8 cellular contexts compared by ENCODE assay signal in the genomic region with DNA sequence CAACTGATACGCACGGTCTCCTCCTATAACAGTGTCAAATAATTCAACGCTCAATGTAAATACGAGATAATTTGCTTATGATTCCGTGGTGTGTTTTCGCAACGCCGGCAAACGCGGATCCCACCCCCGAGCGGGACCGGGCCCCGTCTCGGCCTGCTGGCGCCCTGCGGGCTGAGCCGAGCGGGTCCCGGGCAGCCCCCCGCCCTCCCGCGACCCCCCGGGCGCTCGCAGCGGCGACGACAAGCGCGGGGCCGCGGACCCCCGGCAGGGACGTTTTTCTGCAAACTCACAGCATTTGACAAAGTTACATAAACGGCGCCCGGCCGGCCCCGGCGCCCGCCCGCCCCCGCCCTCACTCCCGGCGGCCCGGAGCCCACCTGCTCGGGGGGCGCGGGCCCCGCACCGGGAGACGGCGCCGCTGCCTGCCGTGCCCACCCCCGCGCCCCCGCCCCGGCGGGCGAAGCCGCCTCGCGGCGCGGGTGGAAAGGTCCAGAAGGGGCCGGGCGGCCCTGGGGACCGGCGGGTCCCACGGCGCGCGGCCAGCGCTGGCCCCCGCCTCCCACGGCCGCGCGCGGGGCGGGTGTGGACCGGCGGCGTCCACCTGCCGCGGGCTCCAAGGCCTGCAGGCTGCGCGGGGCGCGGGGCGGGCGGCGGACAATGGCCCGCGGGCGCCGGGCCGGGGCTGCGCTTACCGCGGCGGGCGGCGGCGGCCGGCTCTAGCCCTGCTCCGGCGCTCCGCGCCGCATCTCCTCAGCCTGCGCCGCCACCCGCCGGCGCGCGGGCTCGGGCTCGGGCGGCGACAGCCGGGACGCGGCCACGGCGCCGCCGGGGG. TPM values are rescaled to one million over a fixed set of nuclear protein-coding genes. Genes with fewer than 3 reads are reported as not detected.
DNase-seq lines count a peak whose midpoint lies in the region; TF ChIP-seq lines count a peak whose summit lies in the region.

No MANE protein-coding gene starts in this region.

- H3K4me1 ChIP-seq in esophagus muscularis mucosa, result peaks cover 38 to 58% (median 51%) of the 10 kb centered on the region in 4 donors
- H3K4me1 ChIP-seq in ovary (ENCODE audit: insufficient read depth), result peaks cover 1% of the 10 kb centered on the region

- TF ChIP-seq POLR2A in esophagus muscularis mucosa (IDR thresholded peaks at IDR 0.05; ENCODE audit: low read depth), result no peak
- no peak for TF ChIP-seq POLR2A in ovary (IDR thresholded peaks at IDR 0.05)

- peaks cover 7% of the 10 kb centered on the region for H3K27me3 Mint-ChIP-seq in T-helper 2 cell treated with Interferon-gamma antibody and Interleukin-4, amounts not matched to agents 5 μg/mL and 100 μg/mL, for 36 hours (ENCODE audit: low read depth)

- TF ChIP-seq CTCF in esophagus muscularis mucosa (IDR thresholded peaks at IDR 0.05) (no peak), ovary (IDR thresholded peaks at IDR 0.05) (no peak)

- peak overlapping the region; percentile 96 for H3K4me3 Mint-ChIP-seq in T-helper 2 cell treated with Interferon-gamma antibody and Interleukin-4, amounts not matched to agents 5 μg/mL and 100 μg/mL, for 36 hours

- TF ChIP-seq EP300 in esophagus muscularis mucosa (IDR thresholded peaks at IDR 0.05), result no peak
- no peak for TF ChIP-seq EP300 in ovary (IDR thresholded peaks at IDR 0.05)

- 0% methylated on average over 20 of the region's 131 CpGs for WGBS in esophagus muscularis mucosa
- 1 to 2% (median 1%) methylated on average over 34 to 131 of the region's 131 CpGs for WGBS in ovary, 3 donors

- H3K4me3 ChIP-seq in esophagus muscularis mucosa (peak overlapping the region; percentile 57 to 86 (median 76)), ovary (peak overlapping the region; percentile 51)

- peaks cover 5% of the 10 kb centered on the region for H3K36me3 Mint-ChIP-seq in T-helper 2 cell treated with Interferon-gamma antibody and Interleukin-4, amounts not matched to agents 5 μg/mL and 100 μg/mL, for 36 hours (ENCODE audit: low read depth)

- H3K27ac Mint-ChIP-seq in T-helper 2 cell treated with Interferon-gamma antibody and Interleukin-4, amounts not matched to agents 5 μg/mL and 100 μg/mL, for 36 hours, result peak overlapping the region; percentile 91

- intact Hi-C loops in esophagus muscularis mucosa (cut with DNase I) (loop anchor here (5.0 to 10.0 kb wide), 4 partner anchors 38 to 485 kb away; no protein-coding TSS in a partner anchor), ovary (cut with DNase I) (loop anchor here in 3 of 4 donors (5.0 to 10.0 kb wide), 5 partner anchors 65 to 1165 kb away; partner anchors contain the start of genes DUSP28 (in 1 of the 3) and RNPEPL1 (in 1 of the 3))

- DNase-seq in COLO668 (lab: John Stamatoyannopoulos, UW; ENCODE audit: unreplicated experiment) (peak; percentile 67), HCEC 1CT (peak; percentile 1), esophagus muscularis mucosa (ENCODE audit: extremely low spot score) (no peak), ovary (peak in 2 of 5 donors; percentile 62), NCI-H2196 (lab: John Stamatoyannopoulos, UW; ENCODE audit: unreplicated experiment) (no peak), NCI-H510A treated with DMSO at 0.1 percent for 48 hours (lab: John Stamatoyannopoulos, UW) (no peak), A172 (ENCODE audit: low spot score) (no peak)
- DNase-seq in T-helper 2 cell treated with Interferon-gamma antibody and Interleukin-4, amounts not matched to agents 5 μg/mL and 100 μg/mL, for 36 hours (ENCODE audit: low spot score), result peak; percentile 28

- H3K36me3 ChIP-seq in esophagus muscularis mucosa (no peaks in the 10 kb centered on the region), ovary (no peaks in the 10 kb centered on the region)

- peak overlapping the region; percentile 64 to 100 (median 84) for H3K27ac ChIP-seq in esophagus muscularis mucosa (replicated peaks in 1 of 4)
- no peak overlapping the region for H3K27ac ChIP-seq in ovary

- H3K9me3 ChIP-seq in esophagus muscularis mucosa (no peaks in the 10 kb centered on the region), ovary (no peaks in the 10 kb centered on the region)

- H3K27me3 ChIP-seq in esophagus muscularis mucosa, result no peaks in the 10 kb centered on the region
- no peaks in the 10 kb centered on the region for H3K27me3 ChIP-seq in ovary

- peaks cover 36% of the 10 kb centered on the region for H3K4me1 Mint-ChIP-seq in T-helper 2 cell treated with Interferon-gamma antibody and Interleukin-4, amounts not matched to agents 5 μg/mL and 100 μg/mL, for 36 hours (ENCODE audit: low read depth)

- no peaks in the 10 kb centered on the region for H3K9me3 Mint-ChIP-seq in T-helper 2 cell treated with Interferon-gamma antibody and Interleukin-4, amounts not matched to agents 5 μg/mL and 100 μg/mL, for 36 hours

RNA-seq across cellular contexts. Expression of gene HDAC4, which starts 0.6 kb away (rescaled TPM):
- 100 to 1,000 TPM in 1 of 4 donors, 10 to 100 TPM in 3; 59.4 to 119 (median 76.1) TPM for total RNA-seq in esophagus muscularis mucosa
- total RNA-seq in ovary, result 10 to 100 TPM; 38.0 to 74.0 (median 46.6) TPM
- polyA plus RNA-seq in ovary, result 1 to 10 TPM; 7.0 to 8.2 TPM
- 4.6 and 10.9 TPM in 2 replicates for total RNA-seq in A172 (2014; rRNA removed; shearing (Covaris generic))

Comparison
In these comparisons a context has a peak if more than half of its experiments do, and no peak if none do; other contexts are left out.
1. DNase-seq: peak in COLO668 (single experiment), HCEC 1CT (single experiment) and T-helper 2 cell treated with Interferon-gamma antibody and Interleukin-4, amounts not matched to agents 5 μg/mL and 100 μg/mL, for 36 hours (single experiment); none in esophagus muscularis mucosa (single experiment), NCI-H2196 (single experiment), NCI-H510A treated with DMSO at 0.1 percent for 48 hours (single experiment) and A172 (single experiment).
2. H3K27ac ChIP-seq: peak in esophagus muscularis mucosa (4 of 4); none in ovary (0 of 2).